8 cellular contexts compared by ENCODE assay signal in the genomic region with DNA sequence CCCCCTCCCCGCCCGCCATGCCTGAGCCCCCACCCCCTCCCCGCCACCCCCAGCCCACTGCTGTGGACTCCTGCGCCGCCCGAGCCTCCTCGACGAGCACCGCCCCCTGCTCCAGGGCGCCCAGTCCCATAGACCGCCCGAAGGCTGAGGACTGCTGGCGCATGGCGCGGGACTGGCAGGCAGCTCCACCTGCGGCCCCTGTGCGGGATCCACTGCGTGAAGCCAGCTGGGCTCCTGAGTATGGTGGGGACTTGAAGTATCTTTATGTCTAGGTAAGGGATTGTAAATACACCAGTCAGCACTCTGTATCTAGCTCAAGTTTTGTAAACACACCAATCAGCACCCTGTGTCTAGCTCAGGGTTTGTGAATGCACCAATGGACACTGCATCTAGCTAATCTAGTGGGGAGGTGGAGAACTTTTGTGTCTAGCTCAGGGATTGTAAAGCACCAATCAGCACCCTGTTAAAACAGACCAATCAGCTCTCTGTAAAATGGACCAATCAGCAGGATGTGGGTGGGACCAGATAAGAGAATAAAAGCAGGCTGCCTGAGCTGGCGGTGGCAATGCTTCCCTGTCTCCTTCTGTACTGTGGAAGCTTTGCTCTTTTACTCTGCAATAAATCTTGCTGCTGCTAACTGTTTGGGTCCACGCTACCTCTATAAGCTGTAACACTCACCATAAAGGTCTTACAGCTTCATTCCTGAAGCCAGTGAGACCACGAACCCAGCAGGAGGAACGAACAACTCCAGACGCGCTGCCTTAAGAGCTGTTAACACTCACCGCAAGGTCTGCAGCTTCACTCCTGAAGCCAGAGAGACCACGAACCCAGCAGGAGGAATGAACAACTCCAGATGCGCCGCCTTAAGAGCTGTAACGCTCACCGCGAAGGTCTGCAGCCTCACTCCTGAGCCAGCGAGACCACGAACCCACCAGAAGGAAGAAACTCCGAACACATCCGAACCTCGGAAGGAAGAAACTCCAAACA.
DNase-seq lines count a peak whose midpoint lies in the region; ATAC-seq, FAIRE-seq and TF ChIP-seq lines count a peak whose summit lies in the region.
"Not testable (repeated sequence)": the region's sequence is repeated elsewhere in the genome, so short reads cannot be mapped to it uniquely, and the experiment has no call there.

No MANE protein-coding gene starts in this region.

- not testable (repeated sequence) for H3K36me3 ChIP-seq in HUES64 (ENCODE audit: insufficient read depth, low read length); GM12878 (ENCODE audit: control insufficient read depth in 2 of 2, insufficient read depth in 2 of 2, low read length in 1 of 2); hepatocyte (replicated peaks; ENCODE audit: insufficient read depth, low read depth); stomach

- H3K27me3 Mint-ChIP-seq in Calu3 (ENCODE audit: unreplicated experiment), result peaks cover 57% of the 10 kb centered on the region
- not testable (repeated sequence) for H3K27me3 Mint-ChIP-seq in nephron progenitor cell (ENCODE audit: low read depth, poor library complexity)

- in situ Hi-C loops in GM12878 (cut with MboI), result not testable (repeated sequence)

- peak overlapping the region; percentile 34 for H3K4me3 ChIP-seq in HUES64 (ENCODE audit: low read length)
- not testable (repeated sequence) for H3K4me3 ChIP-seq in GM12878, hepatocyte
- peak overlapping the region; percentile 41 to 51 (median 46) for H3K4me3 ChIP-seq in stomach

- H3K9me3 ChIP-seq in HUES64 (ENCODE audit: insufficient read depth, low read depth, low read length); GM12878 (replicated peaks; ENCODE audit: control insufficient read depth, insufficient read depth, low read length); hepatocyte (ENCODE audit: low read depth); stomach: not testable (repeated sequence)

- H3K4me2 ChIP-seq in GM12878 (ENCODE audit: control insufficient read depth, insufficient read depth), result 0 out of 2 replicates have a peak overlapping the region, but pooled peaks have one; percentile 33
- H3K4me2 ChIP-seq in hepatocyte, result peak overlapping the region; percentile 73

- not testable (repeated sequence) for H3K9ac ChIP-seq in HUES64 (ENCODE audit: low read depth, low read length); GM12878 (ENCODE audit: control insufficient read depth, insufficient read depth, low read length)

- POLR2A ChIA-PET in GM12878 (lab: Charles Lee), result not testable (repeated sequence)

- not testable (repeated sequence) for DNase-seq in Calu3; GM12878 (ENCODE audit: low read depth, low spot score)
- peak; percentile 70 to 75 for DNase-seq in NCI-H524 (lab: John Stamatoyannopoulos, UW)
- peak; percentile 46 for DNase-seq in hepatocyte (ENCODE audit: low spot score)
- DNase-seq in nephron progenitor cell, result peak; percentile 59
- peak; percentile 34 for DNase-seq in stomach

- H3K4me1 ChIP-seq in HUES64 (ENCODE audit: insufficient read depth, low read length); GM12878 (ENCODE audit: control insufficient read depth, insufficient read depth, low read length); hepatocyte (ENCODE audit: insufficient read depth); stomach: not testable (repeated sequence)

- TF ChIP-seq CTCF in Calu3 (IDR thresholded peaks at IDR 0.05; ENCODE audit: unreplicated experiment); GM12878 (IDR thresholded peaks at IDR 0.05 in 2 of 3, conservative IDR thresholded peaks at IDR 0.05 in 1 of 3; ENCODE audit: control insufficient read depth in 2 of 3, extremely low read depth in 1 of 3, insufficient read depth in 1 of 3, low read depth in 3 of 3, low read length in 3 of 3); hepatocyte (IDR thresholded peaks at IDR 0.05; ENCODE audit: poor library complexity); nephron progenitor cell (IDR thresholded peaks at IDR 0.05); stomach (IDR thresholded peaks at IDR 0.05): not testable (repeated sequence)

- H3K9me3 Mint-ChIP-seq in Calu3 (ENCODE audit: low read depth, unreplicated experiment); nephron progenitor cell: not testable (repeated sequence)

- BruUV-seq in Calu3 (replicated peaks; lab: Mats Ljungman, UMichigan); GM12878 (replicated peaks; lab: Mats Ljungman, UMichigan): not testable (repeated sequence)

- not testable (repeated sequence) for H3K36me3 Mint-ChIP-seq in Calu3 (ENCODE audit: insufficient read depth, unreplicated experiment); nephron progenitor cell (ENCODE audit: low read depth)

- TF ChIP-seq POLR2A in GM12878 (IDR thresholded peaks at IDR 0.05; ENCODE audit: low read depth, low read length); stomach (IDR thresholded peaks at IDR 0.05): not testable (repeated sequence)

- TF ChIP-seq RAD21 in GM12878 (IDR thresholded peaks at IDR 0.05; ENCODE audit: insufficient read depth, low read depth, low read length), result not testable (repeated sequence)

- not testable (repeated sequence) for H3K27ac ChIP-seq in HUES64 (ENCODE audit: low read depth, low read length); GM12878 (ENCODE audit: control insufficient read depth, insufficient read depth)
- H3K27ac ChIP-seq in hepatocyte, result peak overlapping the region; percentile 73
- peak overlapping the region; percentile 50 to 81 (median 65) for H3K27ac ChIP-seq in stomach

- H3K27ac Mint-ChIP-seq in Calu3 (ENCODE audit: unreplicated experiment); nephron progenitor cell: not testable (repeated sequence)

- not testable (repeated sequence) for H3K9me2 ChIP-seq in hepatocyte (replicated peaks; ENCODE audit: insufficient read depth)

- not testable (repeated sequence) for H2AFZ ChIP-seq in GM12878 (ENCODE audit: control insufficient read depth, low read depth, low read length)
- peak overlapping the region; percentile 75 for H2AFZ ChIP-seq in hepatocyte

- FAIRE-seq in GM12878 (lab: Jason Lieb, UNC), result not testable (repeated sequence)

- SMC1A ChIA-PET in GM12878 (lab: Charles Lee; ENCODE audit: uncharacterized antibody, unreplicated experiment), result interaction anchor here (0.7 to 1.6 kb wide), 4 partner anchors 10 to 169 kb away, joined by 3 to 4 read pairs (median 3); no protein-coding TSS in a partner anchor

- not testable (repeated sequence) for H3K79me2 ChIP-seq in GM12878 (ENCODE audit: control insufficient read depth, insufficient read depth, low read length); hepatocyte

- H3K4me3 Mint-ChIP-seq in Calu3 (ENCODE audit: low read depth, unreplicated experiment) (peak overlapping the region; percentile 65), nephron progenitor cell (peak overlapping the region; percentile 74)

- H4K20me1 ChIP-seq in GM12878 (ENCODE audit: control insufficient read depth, insufficient read depth); hepatocyte (ENCODE audit: insufficient read depth, poor library complexity, severe bottlenecking): not testable (repeated sequence)

- H3K4me1 Mint-ChIP-seq in Calu3 (ENCODE audit: low read depth, unreplicated experiment); nephron progenitor cell: not testable (repeated sequence)

- RAD21 ChIA-PET in GM12878 (lab: Charles Lee; ENCODE audit: unreplicated experiment), result interaction anchor here (1.3 to 1.4 kb wide), 2 partner anchors 114 to 168 kb away, joined by 4 to 6 read pairs; no protein-coding TSS in a partner anchor

- WGBS in HUES64, result 58% methylated on average over 33 of the region's 36 CpGs
- WGBS in GM12878 (ENCODE audit: insufficient coverage, insufficient replicate concordance, low lambda C conversion rate, missing lambda C conversion rate), result 56% methylated on average over 26 of the region's 36 CpGs
- 49% methylated on average over 33 of the region's 36 CpGs for WGBS in hepatocyte (ENCODE audit: low lambda C conversion rate, missing lambda C conversion rate)
- WGBS in stomach, 5 donors, result 48 to 90% (median 55%) methylated on average over 18 to 36 of the region's 36 CpGs

- CTCF ChIA-PET in Calu3 (lab: Charles Lee), result not testable (repeated sequence)
- CTCF ChIA-PET in GM12878 (lab: Yijun Ruan, JAX), result interaction anchor here (1.2 to 2.6 kb wide), 2 partner anchors 66 to 168 kb away, joined by 4 to 9 read pairs; no protein-coding TSS in a partner anchor

- peak; percentile 20 to 46 for ATAC-seq in activated CD4-positive, CD25-positive, alpha-beta regulatory T cell treated with anti-CD3 and anti-CD28 coated beads, Interleukin-2, amount 50 U/mL, for 24 hours
- ATAC-seq in GM12878, result not testable (repeated sequence)

- not testable (repeated sequence) for TF ChIP-seq EP300 in GM12878 (IDR thresholded peaks at IDR 0.05; ENCODE audit: borderline replicate concordance in 1 of 2, control insufficient read depth in 1 of 2, low read depth in 2 of 2, low read length in 2 of 2); stomach (IDR thresholded peaks at IDR 0.05)

- intact Hi-C loops in Calu3 (cut with micrococcal nuclease; ENCODE audit: unreplicated experiment) (loop anchor here (2.0 kb wide), 1 partner anchor 207 kb away; no protein-coding TSS in a partner anchor), GM12878 (cut with micrococcal nuclease; ENCODE audit: unreplicated experiment) (loop anchor here (5.0 kb wide), 1 partner anchor 168 kb away; no protein-coding TSS in a partner anchor)
- intact Hi-C loops in stomach (cut with DNase I; ENCODE audit: low total_unique reads), result not testable (repeated sequence)

- not testable (repeated sequence) for H3K27me3 ChIP-seq in HUES64 (ENCODE audit: insufficient read depth, low read length); GM12878 (replicated peaks in 1 of 2; ENCODE audit: control insufficient read depth in 2 of 2, insufficient read depth in 2 of 2, low read length in 1 of 2); hepatocyte
- H3K27me3 ChIP-seq in stomach, result peaks cover 0 to 54% (median 11%) of the 10 kb centered on the region in 3 donors
